Comparison of ENCODE assay signal across 20 cellular contexts in the genomic region with DNA sequence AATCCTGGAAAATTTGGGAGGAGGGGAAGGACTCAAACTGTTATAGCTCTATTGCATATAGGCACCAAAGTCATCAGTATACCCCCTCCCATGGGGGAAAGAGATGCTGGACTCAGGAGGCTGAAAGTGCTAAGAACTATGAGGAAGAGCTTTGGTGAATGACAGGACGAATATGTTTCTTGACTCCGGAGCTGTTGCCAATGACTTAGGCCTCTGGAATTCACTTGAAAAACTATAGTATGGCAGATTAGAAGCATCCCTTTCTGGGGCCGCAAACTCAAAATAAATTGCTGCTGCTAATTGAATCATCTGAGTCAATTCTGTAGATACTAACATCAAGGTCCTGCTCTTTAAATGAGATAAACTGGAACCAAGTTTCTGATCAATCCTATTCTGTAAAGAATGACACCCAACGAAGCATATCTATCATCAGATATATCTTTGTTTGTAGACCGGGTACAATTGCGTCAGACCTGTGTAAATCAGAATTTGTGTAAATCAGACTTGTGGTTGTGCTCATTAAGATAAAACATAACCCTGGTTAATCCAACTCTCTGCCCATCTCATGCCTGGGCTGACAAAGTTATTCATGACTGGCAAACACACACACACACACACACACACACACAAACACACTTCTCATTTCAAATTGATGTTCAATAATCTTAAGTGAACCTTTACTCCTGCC.
"Had no signal": no experiment of that assay in that cellular context is flagged by ENCODE, and none has a peak within 500 bp of the region (broad histone marks: within the 10 kb centered on the region; RNA-seq: fewer than 3 reads in every experiment).

No MANE protein-coding gene starts in this region.

- H3K27me3 ChIP-seq: dorsolateral prefrontal cortex, gastrocnemius medialis, heart left ventricle, thyroid gland had no signal

- H3K4me1 ChIP-seq: gastrocnemius medialis, heart left ventricle, left ventricle myocardium inferior, thyroid gland had no signal

- H3K9me3 ChIP-seq: gastrocnemius medialis, heart left ventricle, left ventricle myocardium inferior, thyroid gland had no signal

- DNase-seq: activated CD4-positive, alpha-beta T cell treated with anti-CD3 and anti-CD28 coated beads, Interleukin-2, amount 50 U/mL, for 1 hour; activated CD4-positive, CD25-positive, alpha-beta regulatory T cell treated with anti-CD3 and anti-CD28 coated beads, Interleukin-2, amount 50 U/mL, for 72 hours; activated CD8-positive, alpha-beta memory T cell treated with anti-CD3 and anti-CD28 coated beads, Interleukin-2, amount 50 U/mL, for 4 hours; activated effector memory CD4-positive, alpha-beta T cell treated with Interleukin-2 at 50 U/mL for 16 hours; activated naive CD4-positive, alpha-beta T cell treated with anti-CD3 and anti-CD28 coated beads, Interleukin-2, amount 10 ng/mL, durations not matched to agents 7 days and 5 days; activated T-cell treated with anti-CD3 and anti-CD28 coated beads, Interleukin-2, amount 50 U/mL, for 4 hours; dorsolateral prefrontal cortex; endodermal cell; gastrocnemius medialis; heart left ventricle; left ventricle myocardium inferior; mammary epithelial cell; occipital lobe; stimulated activated CD4-positive, alpha-beta T cell treated with anti-CD3 and anti-CD28 coated beads, Interleukin-12 subunit alpha, Interleukin-12 subunit beta, amount 100 ng/mL, for 4 hours; stimulated activated CD4-positive, alpha-beta T cell treated with anti-CD3 and anti-CD28 coated beads, Interleukin-1b, Interleukin-23, amount 100 ng/mL, for 48 hours; stimulated activated CD8-positive, alpha-beta memory T cell treated with anti-CD3 and anti-CD28 coated beads, Interleukin-4, amount 100 ng/mL, for 48 hours; stimulated activated naive CD4-positive, alpha-beta T cell treated with Interleukin-2 at 50 U/mL for 16 hours; thyroid gland had no signal

- ATAC-seq: activated T-cell treated with anti-CD3 and anti-CD28 coated beads, Interleukin-2, amount 50 U/mL, for 4 hours; gastrocnemius medialis; heart left ventricle had no signal

- H3K4me3 ChIP-seq: dorsolateral prefrontal cortex, gastrocnemius medialis, heart left ventricle, left ventricle myocardium inferior, thyroid gland had no signal

- H3K27ac ChIP-seq: dorsolateral prefrontal cortex, epithelial cell of prostate, gastrocnemius medialis, heart left ventricle, left ventricle myocardium inferior, thyroid gland, VCaP had no signal

- H3K36me3 ChIP-seq: gastrocnemius medialis, heart left ventricle, left ventricle myocardium inferior, thyroid gland had no signal
